In the genomic region with DNA sequence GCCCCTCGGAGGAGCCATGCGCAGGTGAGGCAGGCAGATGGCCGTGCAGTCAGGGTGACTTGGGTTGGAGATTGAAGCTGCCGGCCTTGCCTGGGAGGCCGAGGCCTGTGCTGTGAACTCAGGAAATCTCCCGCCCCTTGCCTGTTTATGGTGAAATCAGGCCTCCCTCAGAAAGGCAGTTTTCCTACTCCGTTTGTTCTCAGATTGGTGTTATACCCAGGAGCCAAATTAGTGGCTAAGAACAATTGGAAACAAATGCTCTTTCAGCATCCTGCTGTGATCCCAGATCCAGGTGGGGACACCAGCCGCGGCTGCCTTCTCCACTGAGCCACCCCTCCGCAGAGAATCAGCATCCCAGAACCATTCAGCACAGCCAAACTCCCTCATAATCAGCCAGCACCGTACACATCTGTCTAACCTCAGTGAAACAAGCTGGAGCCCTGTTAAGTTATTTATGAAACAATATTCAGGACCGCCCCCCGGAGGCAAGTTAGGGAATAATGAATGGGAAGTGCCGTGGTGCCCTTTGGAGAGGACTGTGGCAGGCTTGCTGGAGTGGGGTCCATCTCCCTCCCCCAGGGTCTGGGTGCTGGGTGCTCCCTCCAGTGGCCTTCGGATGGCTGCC, we compare ENCODE assay signal across 11 cellular contexts. TPM values are rescaled to one million over a fixed set of nuclear protein-coding genes. Genes with fewer than 3 reads are reported as not detected.
A peak's percentile ranks its signal among the peaks of the same experiment; 100 is the strongest.
DNase-seq lines count a peak whose midpoint lies in the region; FAIRE-seq and TF ChIP-seq lines count a peak whose summit lies in the region.
"Had no signal": no experiment of that assay in that cellular context is flagged by ENCODE, and none has a peak within 500 bp of the region (broad histone marks: within the 10 kb centered on the region; RNA-seq: fewer than 3 reads in every experiment).

No MANE protein-coding gene starts in this region.

- H3K27ac Mint-ChIP-seq in CD4-positive, alpha-beta memory T cell = no peak overlapping the region

- CTCF ChIA-PET in CD4-positive, alpha-beta memory T cell (lab: Charles Lee; ENCODE audit: partially characterized antibody) = no interaction called here

- no peak overlapping the region for H3K4me3 ChIP-seq in brain microvascular endothelial cell (ENCODE audit: low read depth, low read length)
- H3K4me3 ChIP-seq in thyroid gland (replicated peaks in 1 of 3) = no peak overlapping the region
- no peak overlapping the region for H3K4me3 ChIP-seq in esophagus squamous epithelium
- no peak overlapping the region for H3K4me3 ChIP-seq in CD4-positive, alpha-beta memory T cell (ENCODE audit: low read length in 2 of 2)
- no peak overlapping the region for H3K4me3 ChIP-seq in small intestine (ENCODE audit: low read depth in 1 of 2, low read length in 2 of 2)

- TF ChIP-seq CTCF in brain microvascular endothelial cell (IDR thresholded peaks at IDR 0.05; ENCODE audit: low read depth, low read length, missing control alignments) (peak; percentile 60), thyroid gland (IDR thresholded peaks at IDR 0.05) (peak in 2 of 6 experiments; percentile 21 to 25), esophagus squamous epithelium (IDR thresholded peaks at IDR 0.05) (peak in 1 of 6 experiments; percentile 24)

- H3K4me1 ChIP-seq in thyroid gland (no peaks in the 10 kb centered on the region), esophagus squamous epithelium (peaks cover 0 to 6% (median 0%) of the 10 kb centered on the region in 3 donors), small intestine (ENCODE audit: control insufficient read depth in 2 of 2, insufficient read depth in 1 of 2, low read depth in 1 of 2, low read length in 1 of 2) (no peaks in the 10 kb centered on the region)
- H3K4me1 ChIP-seq in CD4-positive, alpha-beta memory T cell (ENCODE audit: insufficient read depth, low read length) = no peaks in the 10 kb centered on the region

- H3K27me3 ChIP-seq in brain microvascular endothelial cell (replicated peaks) (no peaks in the 10 kb centered on the region), thyroid gland (no peaks in the 10 kb centered on the region), esophagus squamous epithelium (no peaks in the 10 kb centered on the region), small intestine (ENCODE audit: control insufficient read depth in 2 of 2, insufficient read depth in 2 of 2, low read length in 2 of 2) (no peaks in the 10 kb centered on the region)
- no peaks in the 10 kb centered on the region for H3K27me3 ChIP-seq in CD4-positive, alpha-beta memory T cell (ENCODE audit: insufficient read depth, low read length)

- no peak overlapping the region for H3K4me3 Mint-ChIP-seq in CD4-positive, alpha-beta memory T cell

- no peaks in the 10 kb centered on the region for H3K36me3 ChIP-seq in brain microvascular endothelial cell (replicated peaks)
- no peaks in the 10 kb centered on the region for H3K36me3 ChIP-seq in thyroid gland
- no peaks in the 10 kb centered on the region for H3K36me3 ChIP-seq in esophagus squamous epithelium
- no peaks in the 10 kb centered on the region for H3K36me3 ChIP-seq in CD4-positive, alpha-beta memory T cell (ENCODE audit: insufficient read depth, low read length)
- no peaks in the 10 kb centered on the region for H3K36me3 ChIP-seq in small intestine (ENCODE audit: control insufficient read depth in 2 of 2, insufficient read depth in 2 of 2, low read length in 2 of 2)

- H3K4me1 Mint-ChIP-seq in CD4-positive, alpha-beta memory T cell = no peaks in the 10 kb centered on the region

- no peak for FAIRE-seq in small intestine (lab: Jason Lieb, UNC)
- FAIRE-seq: colon had no signal

- peaks cover 4 to 7% of the 10 kb centered on the region in 2 donors for H3K27me3 Mint-ChIP-seq in CD4-positive, alpha-beta memory T cell

- TF ChIP-seq POLR2A in thyroid gland (IDR thresholded peaks at IDR 0.05) (no peak), esophagus squamous epithelium (IDR thresholded peaks at IDR 0.05) (no peak)

- H3K36me3 Mint-ChIP-seq in CD4-positive, alpha-beta memory T cell = no peaks in the 10 kb centered on the region

- in situ Hi-C loops in brain microvascular endothelial cell (cut with HindIII; ENCODE audit: low pct_ligation_motif_present, low sequenced_read_pairs) = no loop called here

- no peaks in the 10 kb centered on the region for H3K9me3 ChIP-seq in thyroid gland
- no peaks in the 10 kb centered on the region for H3K9me3 ChIP-seq in esophagus squamous epithelium
- H3K9me3 ChIP-seq in CD4-positive, alpha-beta memory T cell (ENCODE audit: control insufficient read depth in 1 of 2, low read length in 2 of 2) = no peaks in the 10 kb centered on the region
- H3K9me3 ChIP-seq in small intestine (ENCODE audit: control insufficient read depth, low read depth) = no peaks in the 10 kb centered on the region

- POLR2A ChIA-PET in CD4-positive, alpha-beta memory T cell (lab: Charles Lee; ENCODE audit: partially characterized antibody) = no interaction called here

- 75 to 82% methylated on average over 12 to 15 of the region's 15 CpGs for WGBS in thyroid gland, 2 donors
- 68 to 69% methylated on average over 7 to 13 of the region's 15 CpGs for WGBS in esophagus squamous epithelium, 2 donors
- WGBS in small intestine, 3 donors = 63 to 76% (median 70%) methylated on average over 15 of the region's 15 CpGs

- intact Hi-C loops in thyroid gland (cut with DNase I) = no loop called here
- intact Hi-C loops in esophagus squamous epithelium (cut with DNase I) = no loop called here
- intact Hi-C loops in CD4-positive, alpha-beta memory T cell (cut with micrococcal nuclease) = no loop called here

- H3K27ac ChIP-seq in brain microvascular endothelial cell = no peak overlapping the region
- H3K27ac ChIP-seq in thyroid gland = no peak overlapping the region
- peak overlapping the region in 1 of 4 donors; percentile 39 for H3K27ac ChIP-seq in esophagus squamous epithelium
- H3K27ac ChIP-seq in CD4-positive, alpha-beta memory T cell (ENCODE audit: low read depth, low read length) = no peak overlapping the region
- no peak overlapping the region for H3K27ac ChIP-seq in small intestine (ENCODE audit: low read depth in 1 of 2, low read length in 1 of 2)

- DNase-seq in NCI-H82 (lab: John Stamatoyannopoulos, UW) (peak; percentile 59), NCI-H82 treated with DMSO at 0.1 percent for 48 hours (lab: John Stamatoyannopoulos, UW; ENCODE audit: unreplicated experiment) (no peak), brain microvascular endothelial cell (peak; percentile 51), islet precursor cell (peak; percentile 61), thyroid gland (peak; percentile 39 to 52), esophagus squamous epithelium (lab: John Stamatoyannopoulos, UW) (no peak), small intestine (no peak)
- no peak for DNase-seq in CD4-positive, alpha-beta memory T cell
- DNase-seq: occipital lobe had no signal

- no peaks in the 10 kb centered on the region for H3K9me3 Mint-ChIP-seq in CD4-positive, alpha-beta memory T cell

RNA-seq across cellular contexts. Expression of gene PKNOX2, which starts 60.0 kb away (rescaled TPM):
- total RNA-seq in thyroid gland (10 to 100 TPM in 3 of 4 donors, 1 to 10 TPM in 1; 6.3 to 28.0 (median 18.7) TPM), esophagus squamous epithelium (1 to 10 TPM in 2 of 4 donors, under 1 TPM in 1, not detected in 1; 0.40 to 5.9 (median 1.1) TPM)
- not detected for total RNA-seq in CD4-positive, alpha-beta memory T cell
- polyA plus RNA-seq in CD4-positive, alpha-beta memory T cell = not detected
- polyA plus RNA-seq in small intestine = 1 to 10 TPM in 2 of 3 donors, not detected in 1; 1.1 to 1.2 TPM
- total RNA-seq: T-helper 2 cell treated with Interferon-gamma antibody and Interleukin-4, amounts not matched to agents 100 ng/mL and 5 ng/mL, for 36 hours had no signal

Comparison
In these comparisons a context has a peak if more than half of its experiments do, and no peak if none do; other contexts are left out.
1. DNase-seq: peak in NCI-H82 (single experiment), brain microvascular endothelial cell (single experiment), islet precursor cell (single experiment) and thyroid gland (2 of 2); none in NCI-H82 treated with DMSO at 0.1 percent for 48 hours (single experiment), esophagus squamous epithelium (single experiment), CD4-positive, alpha-beta memory T cell (0 of 5) and small intestine (single experiment).